In the genomic region with DNA sequence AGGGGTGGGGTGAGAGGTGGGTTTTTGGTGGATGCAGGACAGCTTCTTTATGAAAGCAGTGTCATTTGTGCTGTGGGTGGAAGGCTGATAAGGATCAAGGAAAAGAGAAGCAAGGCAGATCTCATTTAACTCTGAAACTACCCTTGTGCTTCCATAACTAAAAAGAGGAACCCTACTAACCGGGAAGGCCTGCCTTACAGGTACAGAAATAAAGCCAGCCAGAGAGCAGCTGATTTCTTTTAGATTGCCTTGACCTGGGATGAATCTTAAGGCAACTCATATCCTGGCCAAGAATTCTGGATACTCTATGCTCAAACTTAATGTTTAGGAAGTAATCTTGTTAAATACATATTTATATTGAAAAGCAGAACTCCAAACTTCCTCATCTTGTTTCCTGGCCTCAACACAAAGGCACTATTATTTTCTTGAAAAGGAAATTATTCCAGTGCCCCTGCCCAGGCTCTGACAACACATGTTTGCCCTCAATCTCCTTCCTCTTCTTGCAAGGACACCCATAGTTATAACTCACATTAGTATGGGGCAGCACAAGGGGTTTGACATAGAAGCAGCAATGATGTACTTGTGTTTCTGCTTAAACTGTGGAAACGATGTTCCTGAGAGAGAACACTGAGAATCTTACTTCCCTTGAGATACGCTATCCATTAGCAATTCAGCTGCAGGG, we compare ENCODE assay signal across 15 cellular contexts.
DNase-seq lines count a peak whose midpoint lies in the region; ATAC-seq lines count a peak whose summit lies in the region.
"Had no signal": no experiment of that assay in that cellular context is flagged by ENCODE, and none has a peak within 500 bp of the region (broad histone marks: within the 10 kb centered on the region; RNA-seq: fewer than 3 reads in every experiment).

No MANE protein-coding gene starts in this region.

- intact Hi-C loops in left colon (cut with DNase I, micrococcal nuclease): no loop called here

- DNase-seq in NOMO-1 treated with DMSO at 0.1 percent for 48 hours (lab: John Stamatoyannopoulos, UW; ENCODE audit: unreplicated experiment) (peak; percentile 32), NOMO-1 treated with dmso at 0.1 percent for 144 hours (lab: John Stamatoyannopoulos, UW; ENCODE audit: unreplicated experiment) (no peak), UCSD-AML1 (lab: John Stamatoyannopoulos, UW; ENCODE audit: unreplicated experiment) (peak; percentile 35), left colon (no peak), superior temporal gyrus (ENCODE audit: extremely low spot score) (peak; percentile 74), HK-2 (ENCODE audit: unreplicated experiment) (no peak), left lobe of liver (ENCODE audit: low spot score) (no peak)
- DNase-seq in activated CD4-positive, alpha-beta T cell treated with anti-CD3 and anti-CD28 coated beads for 48 hours: no peak
- DNase-seq: activated CD4-positive, alpha-beta T cell treated with anti-CD3 and anti-CD28 coated beads for 1 hour; brain microvascular endothelial cell; CD8-positive, alpha-beta T cell; endodermal cell; NCI-H1930; NCI-H526 treated with DMSO at 0.1 percent for 48 hours had no signal

- ATAC-seq in left colon (peak; percentile 65), left lobe of liver (no peak)
- ATAC-seq: CD8-positive, alpha-beta T cell; Panc1 had no signal

Comparison
In these comparisons a context has a peak if more than half of its experiments do, and no peak if none do; other contexts are left out.
1. DNase-seq: peak in NOMO-1 treated with DMSO at 0.1 percent for 48 hours (single experiment), UCSD-AML1 (single experiment) and superior temporal gyrus (single experiment); none in NOMO-1 treated with dmso at 0.1 percent for 144 hours (single experiment), left colon (0 of 2), HK-2 (single experiment), activated CD4-positive, alpha-beta T cell treated with anti-CD3 and anti-CD28 coated beads for 48 hours (single experiment) and left lobe of liver (single experiment).